Comparison of ENCODE assay signal across 8 cellular contexts in genomic region chr4:88244821-88245579, GRCh38. TPM values are rescaled to one million over a fixed set of nuclear protein-coding genes. Genes with fewer than 3 reads are reported as not detected.
DNase-seq lines count a peak whose midpoint lies in the region; ATAC-seq and TF ChIP-seq lines count a peak whose summit lies in the region.

No MANE protein-coding gene starts in this region.

- no peak for TF ChIP-seq CTCF in GM13976 (IDR thresholded peaks at IDR 0.05; ENCODE audit: borderline replicate concordance, control extremely low read depth, extremely low read depth, insufficient read depth, missing control alignments)

- peaks cover 4% of the 10 kb centered on the region for H3K36me3 Mint-ChIP-seq in T-helper 17 cell (ENCODE audit: low read depth)
- no peaks in the 10 kb centered on the region for H3K36me3 Mint-ChIP-seq in dendritic cell treated with granulocyte-macrophage colony-stimulating factor and Interleukin-4, amounts not matched to agents 40 ng/mL and 50 ng/mL, for 4 days (ENCODE audit: low read depth)

- H3K4me3 Mint-ChIP-seq in T-helper 17 cell: peak overlapping the region; percentile 63
- H3K4me3 Mint-ChIP-seq in dendritic cell treated with granulocyte-macrophage colony-stimulating factor and Interleukin-4, amounts not matched to agents 40 ng/mL and 50 ng/mL, for 4 days: peak overlapping the region; percentile 57

- H3K27me3 Mint-ChIP-seq in T-helper 17 cell: peaks cover 6% of the 10 kb centered on the region
- H3K27me3 Mint-ChIP-seq in dendritic cell treated with granulocyte-macrophage colony-stimulating factor and Interleukin-4, amounts not matched to agents 40 ng/mL and 50 ng/mL, for 4 days: no peaks in the 10 kb centered on the region

- H3K27ac Mint-ChIP-seq in T-helper 17 cell: peak overlapping the region; percentile 47
- peak overlapping the region; percentile 56 for H3K27ac Mint-ChIP-seq in dendritic cell treated with granulocyte-macrophage colony-stimulating factor and Interleukin-4, amounts not matched to agents 40 ng/mL and 50 ng/mL, for 4 days

- in situ Hi-C loops in GM13976 (cut with MboI; ENCODE audit: low sequenced_read_pairs, unreplicated experiment): no loop called here

- H3K4me1 Mint-ChIP-seq in T-helper 17 cell: peaks cover 15% of the 10 kb centered on the region
- H3K4me1 Mint-ChIP-seq in dendritic cell treated with granulocyte-macrophage colony-stimulating factor and Interleukin-4, amounts not matched to agents 40 ng/mL and 50 ng/mL, for 4 days (ENCODE audit: low read depth): peaks cover 22% of the 10 kb centered on the region

- H3K9me3 Mint-ChIP-seq in dendritic cell treated with granulocyte-macrophage colony-stimulating factor and Interleukin-4, amounts not matched to agents 40 ng/mL and 50 ng/mL, for 4 days: no peaks in the 10 kb centered on the region

- DNase-seq in DMS153 (lab: John Stamatoyannopoulos, UW) (peak; percentile 1), DMS153 treated with DMSO at 0.1 percent for 48 hours (lab: John Stamatoyannopoulos, UW; ENCODE audit: unreplicated experiment) (no peak), T-helper 17 cell (peak in 2 of 3 donors; percentile 13 to 14), COLO668 (lab: John Stamatoyannopoulos, UW; ENCODE audit: unreplicated experiment) (no peak), GM13976 (ENCODE audit: low spot score) (no peak), NCI-H1092 treated with DMSO at 0.1 percent for 48 hours (lab: John Stamatoyannopoulos, UW) (no peak)
- peak; percentile 1 for DNase-seq in stimulated activated naive CD4-positive, alpha-beta T cell treated with Interleukin-2 at 50 U/mL for 16 hours (lab: John Stamatoyannopoulos, UW)

- intact Hi-C loops in dendritic cell treated with granulocyte-macrophage colony-stimulating factor and Interleukin-4, amounts not matched to agents 40 ng/mL and 50 ng/mL, for 4 days (cut with micrococcal nuclease): no loop called here

- ATAC-seq in T-helper 17 cell: peak; percentile 85

- H3K9me3 ChIP-seq in T-helper 17 cell (ENCODE audit: control insufficient read depth, low read length, poor library complexity, severe bottlenecking): no peaks in the 10 kb centered on the region

RNA-seq across cellular contexts. Expression of gene PPM1K, which starts 39.4 kb away (rescaled TPM):
- total RNA-seq in T-helper 17 cell: 10 to 100 TPM; 77.3 to 91.1 TPM

Comparison
In these comparisons a context has a peak if more than half of its experiments do, and no peak if none do; other contexts are left out.
1. DNase-seq: peak in DMS153 (single experiment), T-helper 17 cell (2 of 3) and stimulated activated naive CD4-positive, alpha-beta T cell treated with Interleukin-2 at 50 U/mL for 16 hours (single experiment); none in DMS153 treated with DMSO at 0.1 percent for 48 hours (single experiment), COLO668 (single experiment), GM13976 (single experiment) and NCI-H1092 treated with DMSO at 0.1 percent for 48 hours (single experiment).